In the genomic region with DNA sequence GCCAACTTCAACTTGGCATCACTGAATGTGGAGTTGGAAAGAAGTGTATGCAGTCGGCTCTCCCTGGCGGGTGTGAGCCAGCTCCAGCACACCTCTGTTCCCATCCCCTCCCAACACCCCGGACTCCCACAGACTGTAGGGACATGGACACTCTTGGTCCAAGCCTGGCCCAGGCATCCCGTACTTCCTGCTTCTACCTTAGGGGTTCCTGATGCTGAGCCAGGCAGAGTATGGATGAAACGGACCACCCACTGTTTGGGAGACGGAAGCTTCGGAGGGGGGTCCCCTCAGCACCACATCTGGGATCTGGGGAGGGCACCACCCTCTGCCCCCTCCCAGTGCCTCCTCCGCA, we compare ENCODE assay signal across 16 cellular contexts.
DNase-seq lines count a peak whose midpoint lies in the region; ATAC-seq, FAIRE-seq and TF ChIP-seq lines count a peak whose summit lies in the region.
"Had no signal": no experiment of that assay in that cellular context is flagged by ENCODE, and none has a peak within 500 bp of the region (broad histone marks: within the 10 kb centered on the region; RNA-seq: fewer than 3 reads in every experiment).

No MANE protein-coding gene starts in this region.

- H3K4me2 ChIP-seq in GM23338 (peak overlapping the region; percentile 81; the same call in 1 of the 2 replicates), HepG2 (ENCODE audit: low read depth, low read length) (no peak overlapping the region)
- H3K4me2 ChIP-seq: PC-9 had no signal

- no peak overlapping the region for H3K9ac ChIP-seq in HepG2 (ENCODE audit: insufficient read depth, low read depth, low read length)

- TF ChIP-seq RAD21 in HepG2 (CRISPR knock-in tag; IDR thresholded peaks at IDR 0.05): no peak

- no peaks in the 10 kb centered on the region for H3K4me1 Mint-ChIP-seq in GM23338
- H3K4me1 Mint-ChIP-seq in activated T-helper 1 cell treated with anti-CD3 and anti-CD28 coated beads, Interleukin-12 subunit alpha, Interleukin-12 subunit beta, Interleukin-2, Interleukin-4 antibody, amounts not matched to agents 30 ng/mL and 10 ng/mL and 1 ng/mL, durations not matched to agents 14 hours and 24 hours and 36 hours (ENCODE audit: low read depth): peaks cover 2% of the 10 kb centered on the region
- H3K4me1 Mint-ChIP-seq in MCF 10A (ENCODE audit: insufficient read depth, unreplicated experiment): no peaks in the 10 kb centered on the region

- no peaks in the 10 kb centered on the region for H3F3A ChIP-seq in GM23338 (replicated peaks; ENCODE audit: low read depth)

- intact Hi-C loops in activated T-helper 1 cell treated with anti-CD3 and anti-CD28 coated beads, Interleukin-12 subunit alpha, Interleukin-12 subunit beta, Interleukin-2, Interleukin-4 antibody, amounts not matched to agents 30 ng/mL and 10 ng/mL and 1 ng/mL, durations not matched to agents 14 hours and 24 hours and 36 hours (cut with micrococcal nuclease): loop anchor here (1.0 to 10.0 kb wide), 3 partner anchors 28 to 522 kb away; no protein-coding TSS in a partner anchor
- intact Hi-C loops in HepG2 (cut with micrococcal nuclease; ENCODE audit: unreplicated experiment): no loop called here
- intact Hi-C loops in tibial artery (cut with DNase I; ENCODE audit: low total_unique reads): loop anchor here (10.0 kb wide), 2 partner anchors 72 to 552 kb away; no protein-coding TSS in a partner anchor
- intact Hi-C loops in MCF 10A (cut with micrococcal nuclease): no loop called here

- in situ Hi-C loops in HepG2 (cut with HindIII; ENCODE audit: extremely low pct_ligation_motif_present, low pct_unique_long_range_greater_than_20kb): no loop called here

- H3K36me3 ChIP-seq in GM23338 (ENCODE audit: insufficient read depth): no peaks in the 10 kb centered on the region
- peaks cover 5 to 8% of the 10 kb centered on the region in 2 experiments; a peak in 3 of 5 replicates for H3K36me3 ChIP-seq in HepG2 (replicated peaks in 1 of 2; ENCODE audit: control insufficient read depth in 1 of 2, insufficient read depth in 2 of 2, low read length in 2 of 2)
- peaks cover 0 to 24% (median 16%) of the 10 kb centered on the region in 3 donors for H3K36me3 ChIP-seq in tibial artery
- H3K36me3 ChIP-seq: uterus had no signal

- BruUV-seq in HepG2 (replicated peaks; lab: Mats Ljungman, UMichigan): no TSS peak
- no TSS peak for BruUV-seq in MCF 10A (replicated peaks; lab: Mats Ljungman, UMichigan)

- no peaks in the 10 kb centered on the region for H3K36me3 Mint-ChIP-seq in GM23338 (ENCODE audit: low read depth)
- H3K36me3 Mint-ChIP-seq in activated T-helper 1 cell treated with anti-CD3 and anti-CD28 coated beads, Interleukin-12 subunit alpha, Interleukin-12 subunit beta, Interleukin-2, Interleukin-4 antibody, amounts not matched to agents 30 ng/mL and 10 ng/mL and 1 ng/mL, durations not matched to agents 14 hours and 24 hours and 36 hours (ENCODE audit: low read depth): peaks cover 13% of the 10 kb centered on the region
- H3K36me3 Mint-ChIP-seq in MCF 10A (ENCODE audit: insufficient read depth, unreplicated experiment): no peaks in the 10 kb centered on the region

- H3K27ac Mint-ChIP-seq in GM23338 (no peak overlapping the region), MCF 10A (ENCODE audit: low read depth, unreplicated experiment) (no peak overlapping the region)
- H3K27ac Mint-ChIP-seq in activated T-helper 1 cell treated with anti-CD3 and anti-CD28 coated beads, Interleukin-12 subunit alpha, Interleukin-12 subunit beta, Interleukin-2, Interleukin-4 antibody, amounts not matched to agents 30 ng/mL and 10 ng/mL and 1 ng/mL, durations not matched to agents 14 hours and 24 hours and 36 hours: peak overlapping the region; percentile 29

- H3K4me1 ChIP-seq in GM23338 (ENCODE audit: insufficient read depth) (no peaks in the 10 kb centered on the region), HepG2 (ENCODE audit: insufficient read depth, low read length) (no peaks in the 10 kb centered on the region), tibial artery (peaks cover 0 to 20% (median 16%) of the 10 kb centered on the region in 4 donors)

- DNase-seq in GM23338 (ENCODE audit: low spot score) (no peak), HepG2 (ENCODE audit: low spot score) (no peak), tibial artery (no peak), NCI-H187 (lab: John Stamatoyannopoulos, UW) (no peak), MCF 10A (ENCODE audit: unreplicated experiment) (no peak), amygdala (lab: John Stamatoyannopoulos, UW) (no peak)
- DNase-seq in activated T-helper 1 cell treated with anti-CD3 and anti-CD28 coated beads, Interleukin-12 subunit alpha, Interleukin-12 subunit beta, Interleukin-2, Interleukin-4 antibody, amounts not matched to agents 30 ng/mL and 10 ng/mL and 1 ng/mL, durations not matched to agents 14 hours and 24 hours and 36 hours (ENCODE audit: low spot score): no peak
- DNase-seq: AML-193, SW 1271 had no signal

- whole genome bisulfite sequencing in HepG2 (ENCODE audit: low lambda C conversion rate): 98% methylated on average over 6 of the region's 8 CpGs

- H4K20me1 ChIP-seq in GM23338 (replicated peaks; ENCODE audit: insufficient read depth) (no peaks in the 10 kb centered on the region), HepG2 (ENCODE audit: insufficient read depth, low read length) (0 out of 2 replicates have a peak, but pooled peaks cover 6% of the 10 kb centered on the region)

- H3K9me3 Mint-ChIP-seq in GM23338 (no peaks in the 10 kb centered on the region), MCF 10A (ENCODE audit: unreplicated experiment) (no peaks in the 10 kb centered on the region)
- no peaks in the 10 kb centered on the region for H3K9me3 Mint-ChIP-seq in activated T-helper 1 cell treated with anti-CD3 and anti-CD28 coated beads, Interleukin-12 subunit alpha, Interleukin-12 subunit beta, Interleukin-2, Interleukin-4 antibody, amounts not matched to agents 30 ng/mL and 10 ng/mL and 1 ng/mL, durations not matched to agents 14 hours and 24 hours and 36 hours
- H3K9me3 Mint-ChIP-seq: activated naive CD4-positive, alpha-beta T cell treated with anti-CD3 and anti-CD28 coated beads, Interleukin-2, amount 50 U/mL, for 24 hours had no signal

- no peak for TF ChIP-seq POLR2A in HepG2 (IDR thresholded peaks at IDR 0.05; ENCODE audit: insufficient read depth in 1 of 2, low read depth in 2 of 2, low read length in 2 of 2)

- CTCF ChIA-PET in HepG2 (lab: Yijun Ruan, JAX; ENCODE audit: low intra/inter-chr PET ratio, low total read pairs): interaction anchor here (2.4 kb wide), 1 partner anchor 98 kb away, joined by 16 read pairs; no protein-coding TSS in a partner anchor
- CTCF ChIA-PET in MCF 10A (lab: Yijun Ruan, JAX): interaction anchor here (0.5 to 2.2 kb wide), 26 partner anchors 9 to 676 kb away, joined by 3 to 23 read pairs (median 3); no protein-coding TSS in a partner anchor

- no peaks in the 10 kb centered on the region for H3K9me2 ChIP-seq in GM23338 (ENCODE audit: insufficient read depth)

- H3K27me3 Mint-ChIP-seq in GM23338 (ENCODE audit: insufficient read depth, low read depth, poor library complexity) (peaks cover 22% of the 10 kb centered on the region), MCF 10A (ENCODE audit: insufficient read depth, unreplicated experiment) (no peaks in the 10 kb centered on the region)
- H3K27me3 Mint-ChIP-seq in activated T-helper 1 cell treated with anti-CD3 and anti-CD28 coated beads, Interleukin-12 subunit alpha, Interleukin-12 subunit beta, Interleukin-2, Interleukin-4 antibody, amounts not matched to agents 30 ng/mL and 10 ng/mL and 1 ng/mL, durations not matched to agents 14 hours and 24 hours and 36 hours (ENCODE audit: insufficient read depth): no peaks in the 10 kb centered on the region
- H3K27me3 Mint-ChIP-seq: activated naive CD4-positive, alpha-beta T cell treated with anti-CD3 and anti-CD28 coated beads, Interleukin-2, amount 50 U/mL, for 24 hours had no signal

- H3K79me2 ChIP-seq in GM23338 (replicated peaks; ENCODE audit: insufficient read depth) (no peaks in the 10 kb centered on the region), HepG2 (ENCODE audit: insufficient read depth, low read length) (no peaks in the 10 kb centered on the region)

- TF ChIP-seq CTCF in GM23338 (conservative IDR thresholded peaks at IDR 0.05; ENCODE audit: low read depth in 2 of 2): no peak
- no peak for TF ChIP-seq CTCF in HepG2 (CRISPR knock-in tag; IDR thresholded peaks at IDR 0.05)
- TF ChIP-seq CTCF in tibial artery (IDR thresholded peaks at IDR 0.05): no peak
- TF ChIP-seq CTCF in MCF 10A (IDR thresholded peaks at IDR 0.05; ENCODE audit: unreplicated experiment): no peak

- TF ChIP-seq EP300 in HepG2 (IDR thresholded peaks at IDR 0.05; ENCODE audit: low read depth in 2 of 2, low read length in 2 of 2) (no peak), HepG2 (CRISPR knock-in tag; IDR thresholded peaks at IDR 0.05; ENCODE audit: borderline replicate concordance) (no peak)

- H3K27ac ChIP-seq in GM23338 (ENCODE audit: low read depth) (no peak overlapping the region), HepG2 (ENCODE audit: extremely low read length, insufficient read depth, low read length) (no peak overlapping the region), tibial artery (peak overlapping the region; percentile 44 to 61)
- H3K27ac ChIP-seq: ascending aorta, foreskin keratinocyte, PC-9, uterus had no signal

- H3K9me3 ChIP-seq in HepG2 (ENCODE audit: low read length) (no peaks in the 10 kb centered on the region), tibial artery (no peaks in the 10 kb centered on the region)
- H3K9me3 ChIP-seq: ascending aorta, uterus had no signal

- ATAC-seq in GM23338 (no peak), HepG2 (peak; percentile 13)

- POLR2A ChIA-PET in HepG2 (lab: Yijun Ruan, JAX): no interaction called here
- POLR2A ChIA-PET in MCF 10A (lab: Yijun Ruan, JAX): no interaction called here

- FAIRE-seq in HepG2 (lab: Jason Lieb, UNC): no peak
- FAIRE-seq: GM12878, H1 had no signal

- H3K27me3 ChIP-seq in GM23338 (ENCODE audit: insufficient read depth): peaks cover 23% of the 10 kb centered on the region
- no peaks in the 10 kb centered on the region for H3K27me3 ChIP-seq in HepG2 (ENCODE audit: control insufficient read depth in 1 of 2, insufficient read depth in 2 of 2, low read length in 2 of 2)
- H3K27me3 ChIP-seq in tibial artery: no peaks in the 10 kb centered on the region
- H3K27me3 ChIP-seq: ascending aorta, uterus had no signal

- H3K4me3 ChIP-seq in GM23338 (no peak overlapping the region), HepG2 (replicated peaks in 1 of 3; ENCODE audit: insufficient read depth in 1 of 3, low read depth in 2 of 3, low read length in 3 of 3) (no peak overlapping the region), tibial artery (peak overlapping the region; percentile 53 to 61)
- H3K4me3 ChIP-seq: GM12878, PC-9 had no signal

- H2AFZ ChIP-seq in GM23338 (no peak overlapping the region), HepG2 (ENCODE audit: low read length) (no peak overlapping the region)
- H2AFZ ChIP-seq: PC-9 had no signal

- H3K4me3 Mint-ChIP-seq in GM23338: no peak overlapping the region
- H3K4me3 Mint-ChIP-seq in activated T-helper 1 cell treated with anti-CD3 and anti-CD28 coated beads, Interleukin-12 subunit alpha, Interleukin-12 subunit beta, Interleukin-2, Interleukin-4 antibody, amounts not matched to agents 30 ng/mL and 10 ng/mL and 1 ng/mL, durations not matched to agents 14 hours and 24 hours and 36 hours: no peak overlapping the region
- no peak overlapping the region for H3K4me3 Mint-ChIP-seq in MCF 10A (ENCODE audit: unreplicated experiment)
- H3K4me3 Mint-ChIP-seq: activated naive CD4-positive, alpha-beta T cell treated with anti-CD3 and anti-CD28 coated beads, Interleukin-2, amount 50 U/mL, for 24 hours had no signal

Comparison
In these comparisons a context has a peak if more than half of its experiments do, and no peak if none do; other contexts are left out.
1. H3K27ac ChIP-seq: peak in tibial artery (2 of 2); none in GM23338 (single experiment) and HepG2 (single experiment).
2. H3K4me3 ChIP-seq: peak in tibial artery (2 of 2); none in GM23338 (single experiment) and HepG2 (0 of 3).
3. intact Hi-C loops: an anchor here in activated T-helper 1 cell treated with anti-CD3 and anti-CD28 coated beads, Interleukin-12 subunit alpha, Interleukin-12 subunit beta, Interleukin-2, Interleukin-4 antibody, amounts not matched to agents 30 ng/mL and 10 ng/mL and 1 ng/mL, durations not matched to agents 14 hours and 24 hours and 36 hours (1.0 to 10.0 kb wide) and tibial artery (10.0 kb wide); none called in HepG2 and MCF 10A.